In genomic region chr9:107404086-107404590, GRCh38 we compare ENCODE assay signal across 14 cellular contexts.
"Had no signal": no experiment of that assay in that cellular context is flagged by ENCODE, and none has a peak within 500 bp of the region (broad histone marks: within the 10 kb centered on the region; RNA-seq: fewer than 3 reads in every experiment).

No MANE protein-coding gene starts in this region.

- H3K9me3 ChIP-seq: ascending aorta, breast epithelium, gastrocnemius medialis, psoas muscle, stomach had no signal

- H3K4me3 ChIP-seq: ascending aorta, breast epithelium, gastrocnemius medialis, neural progenitor cell, psoas muscle, stomach had no signal

- H3K9ac ChIP-seq: neural progenitor cell had no signal

- H3K27me3 ChIP-seq: ascending aorta, breast epithelium, gastrocnemius medialis, neural progenitor cell, stomach had no signal

- H3K27ac ChIP-seq: ascending aorta, breast epithelium, gastrocnemius medialis, neural progenitor cell, psoas muscle, stomach had no signal

- ATAC-seq: gastrocnemius medialis; naive thymus-derived CD4-positive, alpha-beta T cell; stimulated activated effector memory CD8-positive, alpha-beta T cell treated with anti-CD3 and anti-CD28 coated beads, Interleukin-12 subunit alpha, Interleukin-12 subunit beta, amount 100 ng/mL, for 72 hours had no signal

- H3K36me3 ChIP-seq: ascending aorta, breast epithelium, gastrocnemius medialis, neural progenitor cell, stomach had no signal

- H2AFZ ChIP-seq: neural progenitor cell had no signal

- DNase-seq: activated CD4-positive, alpha-beta T cell treated with anti-CD3 and anti-CD28 coated beads, Interleukin-2, amount 50 U/mL, for 4 hours; activated gamma-delta T cell; cerebellar nuclear complex; effector CD8-positive, alpha-beta T cell; gastrocnemius medialis; head of caudate nucleus; naive thymus-derived CD4-positive, alpha-beta T cell; psoas muscle; stimulated activated CD4-positive, alpha-beta T cell treated with anti-CD3 and anti-CD28 coated beads, Interleukin-4, amount 100 ng/mL, for 24 hours; stomach had no signal

- H3K4me2 ChIP-seq: neural progenitor cell had no signal

- H3K4me1 ChIP-seq: ascending aorta, breast epithelium, neural progenitor cell, psoas muscle, stomach had no signal
